9 cellular contexts compared by ENCODE assay signal in genomic region chr12:75978677-75979076, GRCh38. TPM values are rescaled to one million over a fixed set of nuclear protein-coding genes. Genes with fewer than 3 reads are reported as not detected.
DNase-seq lines count a peak whose midpoint lies in the region; ATAC-seq and TF ChIP-seq lines count a peak whose summit lies in the region.
"Had no signal": no experiment of that assay in that cellular context is flagged by ENCODE, and none has a peak within 500 bp of the region (broad histone marks: within the 10 kb centered on the region; RNA-seq: fewer than 3 reads in every experiment).

No MANE protein-coding gene starts in this region.

- no peak overlapping the region for H2AK5ac ChIP-seq in trophoblast cell (ENCODE audit: low read length)

- no peak overlapping the region for H2AFZ ChIP-seq in trophoblast cell (ENCODE audit: insufficient read depth, low read length, poor library complexity)

- no peaks in the 10 kb centered on the region for H3K27me3 ChIP-seq in CD8-positive, alpha-beta T cell (ENCODE audit: insufficient read depth, low read length)
- H3K27me3 ChIP-seq in RWPE2 (ENCODE audit: insufficient read depth, poor library complexity, severe bottlenecking): no peaks in the 10 kb centered on the region
- no peaks in the 10 kb centered on the region for H3K27me3 ChIP-seq in trophoblast cell (ENCODE audit: insufficient read depth, low read length)

- no peaks in the 10 kb centered on the region for H3K36me3 Mint-ChIP-seq in CD8-positive, alpha-beta T cell

- peak overlapping the region; percentile 56 for H3K4me3 Mint-ChIP-seq in CD8-positive, alpha-beta T cell

- H3K4ac ChIP-seq in trophoblast cell (ENCODE audit: low read depth, low read length): peak overlapping the region; percentile 7

- H3K27me3 Mint-ChIP-seq in CD8-positive, alpha-beta T cell (ENCODE audit: low read depth): no peaks in the 10 kb centered on the region

- H3K14ac ChIP-seq in trophoblast cell (ENCODE audit: low read length): peak overlapping the region; percentile 12

- ATAC-seq in CD8-positive, alpha-beta T cell: no peak
- ATAC-seq in RWPE2 (ENCODE audit: low read depth): no peak

- H3K36me3 ChIP-seq in CD8-positive, alpha-beta T cell (ENCODE audit: insufficient read depth, low read length): no peaks in the 10 kb centered on the region
- H3K36me3 ChIP-seq in RWPE2 (ENCODE audit: low read depth) (no peaks in the 10 kb centered on the region), trophoblast cell (ENCODE audit: control insufficient read depth in 1 of 2, insufficient read depth in 2 of 2, low read length in 2 of 2) (no peaks in the 10 kb centered on the region)

- H3K18ac ChIP-seq in trophoblast cell (ENCODE audit: low read length): no peak overlapping the region

- peak overlapping the region; percentile 71 for H3K27ac Mint-ChIP-seq in CD8-positive, alpha-beta T cell

- no peak overlapping the region for H3K4me3 ChIP-seq in CD8-positive, alpha-beta T cell (ENCODE audit: low read depth, low read length)
- no peak overlapping the region for H3K4me3 ChIP-seq in RWPE2 (ENCODE audit: severe bottlenecking)
- no peak overlapping the region for H3K4me3 ChIP-seq in trophoblast cell (ENCODE audit: low read depth, low read length)

- H3K27ac ChIP-seq in CD8-positive, alpha-beta T cell (ENCODE audit: low read depth, low read length): no peak overlapping the region
- H3K27ac ChIP-seq in RWPE2 (ENCODE audit: poor library complexity, severe bottlenecking): peak overlapping the region; percentile 97
- H3K27ac ChIP-seq in trophoblast cell (ENCODE audit: low read depth, low read length): peak overlapping the region; percentile 91

- H3K9me3 Mint-ChIP-seq in CD8-positive, alpha-beta T cell: no peaks in the 10 kb centered on the region

- POLR2A ChIA-PET in CD8-positive, alpha-beta T cell (lab: Charles Lee): interaction anchor here (1.7 to 4.0 kb wide), 2 partner anchors 42 to 52 kb away, joined by 5 to 11 read pairs; no protein-coding TSS in a partner anchor

- no peak for TF ChIP-seq CTCF in CD8-positive, alpha-beta T cell (IDR thresholded peaks at IDR 0.05)
- TF ChIP-seq CTCF in RWPE2 (IDR thresholded peaks at IDR 0.05; ENCODE audit: poor library complexity, severe bottlenecking): no peak
- no peak for TF ChIP-seq CTCF in GM20000 (IDR thresholded peaks at IDR 0.05; ENCODE audit: extremely low read depth, missing control alignments)

- H3K4me2 ChIP-seq in trophoblast cell (ENCODE audit: low read length): no peak overlapping the region

- peaks cover 11% of the 10 kb centered on the region for H3K79me1 ChIP-seq in trophoblast cell (ENCODE audit: low read length)

- no peak overlapping the region for H3K23ac ChIP-seq in trophoblast cell (ENCODE audit: low read length)

- H3K4me1 Mint-ChIP-seq in CD8-positive, alpha-beta T cell (ENCODE audit: low read depth): peaks cover 36% of the 10 kb centered on the region

- intact Hi-C loops in CD8-positive, alpha-beta T cell (cut with DNase I, micrococcal nuclease): loop anchor here (1.0 to 5.0 kb wide), 5 partner anchors 36 to 106 kb away; partner anchors contain the start of genes NAP1L1 (in 1 of the 2) and PHLDA1 (in 1 of the 2)

- no peaks in the 10 kb centered on the region for H3K9me3 ChIP-seq in CD8-positive, alpha-beta T cell (ENCODE audit: low read length)
- H3K9me3 ChIP-seq in RWPE2 (ENCODE audit: severe bottlenecking) (no peaks in the 10 kb centered on the region), trophoblast cell (ENCODE audit: insufficient read depth, low read depth, low read length) (peaks cover 1% of the 10 kb centered on the region)

- H2BK120ac ChIP-seq in trophoblast cell (ENCODE audit: insufficient read depth, low read length, poor library complexity): peak overlapping the region; percentile 40

- peaks cover 23% of the 10 kb centered on the region for H3K4me1 ChIP-seq in CD8-positive, alpha-beta T cell (ENCODE audit: insufficient read depth, low read length)
- H3K4me1 ChIP-seq in RWPE2 (ENCODE audit: insufficient read depth, poor library complexity, severe bottlenecking) (peaks cover 42% of the 10 kb centered on the region), trophoblast cell (ENCODE audit: control insufficient read depth in 1 of 2, insufficient read depth in 2 of 2, low read length in 2 of 2) (peaks cover 2 to 14% of the 10 kb centered on the region in 2 experiments)

- H4K12ac ChIP-seq in trophoblast cell (ENCODE audit: low read depth, low read length): no peak overlapping the region

- peak overlapping the region; percentile 74 for H4K91ac ChIP-seq in trophoblast cell (ENCODE audit: low read depth, low read length)

- CTCF ChIA-PET in CD8-positive, alpha-beta T cell (lab: Charles Lee): interaction anchor here (1.2 kb wide), 1 partner anchor 58 kb away, joined by 3 read pairs; no protein-coding TSS in a partner anchor

- no CpG with 5 or more reads among the region's 3 CpGs for WGBS in trophoblast cell (ENCODE audit: extremely low coverage, insufficient coverage, insufficient read length)

- no peaks in the 10 kb centered on the region for H3K79me2 ChIP-seq in trophoblast cell (ENCODE audit: control insufficient read depth, insufficient read depth, low read length, poor library complexity)

- peak overlapping the region; percentile 24 for H2BK12ac ChIP-seq in trophoblast cell (ENCODE audit: low read length)

- no peak overlapping the region for H2BK5ac ChIP-seq in trophoblast cell (ENCODE audit: low read depth, low read length, poor library complexity)

- H4K8ac ChIP-seq in trophoblast cell (ENCODE audit: low read depth, low read length): no peak overlapping the region

- no peak for DNase-seq in CD8-positive, alpha-beta T cell
- DNase-seq in RWPE2 (ENCODE audit: low spot score) (no peak), dermis blood vessel endothelial cell (peak; percentile 35), trophoblast cell (no peak), NCI-H2196 treated with DMSO at 0.1 percent for 48 hours (lab: John Stamatoyannopoulos, UW; ENCODE audit: unreplicated experiment) (no peak), GM20000 (ENCODE audit: low spot score) (no peak), NCI-H1105 treated with DMSO at 0.1 percent for 48 hours (lab: John Stamatoyannopoulos, UW) (no peak), NCI-H2029 (lab: John Stamatoyannopoulos, UW) (no peak)
- DNase-seq: NCI-H1436 treated with DMSO at 0.1 percent for 48 hours had no signal

- H3K9ac ChIP-seq in trophoblast cell (ENCODE audit: low read length): no peak overlapping the region

RNA-seq across cellular contexts. Expression of gene PHLDA1, which starts 52.9 kb away (rescaled TPM):
- 1 to 10 TPM; 5.6 to 5.8 TPM for total RNA-seq in CD8-positive, alpha-beta T cell
- total RNA-seq in dermis blood vessel endothelial cell: 23.5 and 26.5 TPM in 2 replicates
- 3.8 and 4.5 TPM in 2 replicates for polyA plus RNA-seq in trophoblast cell (2013)
